In the genomic region with DNA sequence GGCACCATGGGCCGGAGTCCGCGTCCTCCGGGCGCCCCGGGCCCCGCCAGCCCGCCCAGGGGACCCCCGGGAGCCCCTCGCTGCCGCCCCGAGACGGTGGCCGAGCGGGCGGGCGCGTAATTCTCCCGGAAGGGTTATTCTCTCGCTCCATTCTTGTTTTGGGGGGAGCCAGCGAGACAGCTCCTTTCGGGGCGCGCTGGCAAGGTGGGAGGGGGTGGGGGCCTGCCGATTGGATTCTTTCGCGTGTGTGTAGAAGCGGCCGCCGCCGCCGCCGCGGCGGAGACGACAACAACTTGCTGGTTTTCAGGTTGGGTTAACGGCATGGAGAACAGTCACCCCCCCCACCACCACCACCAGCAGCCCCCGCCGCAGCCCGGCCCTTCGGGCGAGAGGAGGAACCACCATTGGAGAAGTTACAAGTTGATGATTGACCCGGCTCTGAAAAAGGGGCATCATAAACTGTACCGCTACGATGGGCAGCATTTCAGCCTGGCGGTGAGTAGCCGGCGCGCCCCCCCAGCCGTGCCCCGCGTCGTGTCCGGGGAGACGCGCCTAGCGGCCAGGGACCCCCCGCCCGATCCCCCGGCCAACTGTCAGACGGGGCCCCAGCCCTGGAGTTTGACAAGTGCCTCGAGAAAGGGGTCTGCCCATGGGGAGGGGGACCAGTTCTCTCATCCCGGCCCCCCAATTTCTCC, we compare ENCODE assay signal across 8 cellular contexts. TPM values are rescaled to one million over a fixed set of nuclear protein-coding genes. Genes with fewer than 3 reads are reported as not detected.
DNase-seq lines count a peak whose midpoint lies in the region; ATAC-seq, FAIRE-seq and TF ChIP-seq lines count a peak whose summit lies in the region.

No MANE protein-coding gene starts in this region.

- H3K4me3 Mint-ChIP-seq in stimulated activated naive CD8-positive, alpha-beta T cell treated with anti-CD3 and anti-CD28 coated beads, Interleukin-15, Interleukin-2, amounts not matched to agents 100 ng/mL and 50 ng/mL, for 24 hours, result peak overlapping the region; percentile 90

- TF ChIP-seq CTCF in AG09309 (IDR thresholded peaks at IDR 0.05; ENCODE audit: control insufficient read depth, insufficient read depth, low read depth, low read length, missing control alignments) (no peak), lower leg skin (IDR thresholded peaks at IDR 0.05) (no peak)

- TF ChIP-seq POLR2A in H54 (IDR thresholded peaks at IDR 0.05; ENCODE audit: low read depth, low read length) (no peak), lower leg skin (IDR thresholded peaks at IDR 0.05) (no peak)

- peak overlapping the region; percentile 70 for H3K4me3 ChIP-seq in AG09309 (ENCODE audit: control insufficient read depth, low read depth, low read length)
- peak overlapping the region; percentile 52 for H3K4me3 ChIP-seq in lower leg skin (ENCODE audit: low read depth, poor library complexity, severe bottlenecking)

- H3K36me3 Mint-ChIP-seq in stimulated activated naive CD8-positive, alpha-beta T cell treated with anti-CD3 and anti-CD28 coated beads, Interleukin-15, Interleukin-2, amounts not matched to agents 100 ng/mL and 50 ng/mL, for 24 hours (ENCODE audit: low read depth), result peaks cover 26% of the 10 kb centered on the region

- H3K27ac Mint-ChIP-seq in stimulated activated naive CD8-positive, alpha-beta T cell treated with anti-CD3 and anti-CD28 coated beads, Interleukin-15, Interleukin-2, amounts not matched to agents 100 ng/mL and 50 ng/mL, for 24 hours, result peak overlapping the region; percentile 93

- no peak for ATAC-seq in GM18861 (IDR thresholded peaks at IDR 0.05; ENCODE audit: unreplicated experiment)

- no peak for FAIRE-seq in H54 (lab: Jason Lieb, UNC)

- no peaks in the 10 kb centered on the region for H3K9me3 Mint-ChIP-seq in stimulated activated naive CD8-positive, alpha-beta T cell treated with anti-CD3 and anti-CD28 coated beads, Interleukin-15, Interleukin-2, amounts not matched to agents 100 ng/mL and 50 ng/mL, for 24 hours

- no peaks in the 10 kb centered on the region for H3K27me3 Mint-ChIP-seq in stimulated activated naive CD8-positive, alpha-beta T cell treated with anti-CD3 and anti-CD28 coated beads, Interleukin-15, Interleukin-2, amounts not matched to agents 100 ng/mL and 50 ng/mL, for 24 hours

- 0% methylated on average over 25 to 40 of the region's 63 CpGs for WGBS in lower leg skin, 2 donors

- intact Hi-C loops in lower leg skin (cut with DNase I; ENCODE audit: low total_unique reads), result no loop called here

- H3K4me1 Mint-ChIP-seq in stimulated activated naive CD8-positive, alpha-beta T cell treated with anti-CD3 and anti-CD28 coated beads, Interleukin-15, Interleukin-2, amounts not matched to agents 100 ng/mL and 50 ng/mL, for 24 hours (ENCODE audit: low read depth), result peaks cover 31% of the 10 kb centered on the region

- DNase-seq in AG09309 (ENCODE audit: low read depth) (no peak), H54 (ENCODE audit: insufficient read length, low spot score) (peak; percentile 40), T-helper 22 cell (ENCODE audit: low read depth) (peak; percentile 60), lower leg skin (ENCODE audit: low spot score in 2 of 2) (peak in 1 of 2 donors; percentile 88), occipital lobe (lab: John Stamatoyannopoulos, UW) (no peak)
- DNase-seq in central memory CD4-positive, alpha-beta T cell, result peak; percentile 57

RNA-seq across cellular contexts. Expression of gene SETD1B, which starts 0.8 kb away (rescaled TPM):
- 10 to 100 TPM; 10.1 to 15.0 (median 11.6) TPM for total RNA-seq in lower leg skin
- total RNA-seq in occipital lobe, result 2.3 TPM

RNA-seq across cellular contexts. Expression of gene RHOF, which starts 11.1 kb away (rescaled TPM):
- 10 to 100 TPM in 2 of 4 donors, 1 to 10 TPM in 2; 5.4 to 24.1 (median 9.9) TPM for total RNA-seq in lower leg skin
- 14.5 TPM for total RNA-seq in occipital lobe

RNA-seq across cellular contexts. Expression of gene HPD, which starts 54.1 kb away (rescaled TPM):
- total RNA-seq in lower leg skin, result not detected
- not detected for total RNA-seq in occipital lobe

Comparison
In these comparisons a context has a peak if more than half of its experiments do, and no peak if none do; other contexts are left out.
1. DNase-seq: peak in H54 (single experiment), T-helper 22 cell (single experiment) and central memory CD4-positive, alpha-beta T cell (single experiment); none in AG09309 (single experiment) and occipital lobe (single experiment).